1 cellular context compared by ENCODE assay signal in the genomic region with DNA sequence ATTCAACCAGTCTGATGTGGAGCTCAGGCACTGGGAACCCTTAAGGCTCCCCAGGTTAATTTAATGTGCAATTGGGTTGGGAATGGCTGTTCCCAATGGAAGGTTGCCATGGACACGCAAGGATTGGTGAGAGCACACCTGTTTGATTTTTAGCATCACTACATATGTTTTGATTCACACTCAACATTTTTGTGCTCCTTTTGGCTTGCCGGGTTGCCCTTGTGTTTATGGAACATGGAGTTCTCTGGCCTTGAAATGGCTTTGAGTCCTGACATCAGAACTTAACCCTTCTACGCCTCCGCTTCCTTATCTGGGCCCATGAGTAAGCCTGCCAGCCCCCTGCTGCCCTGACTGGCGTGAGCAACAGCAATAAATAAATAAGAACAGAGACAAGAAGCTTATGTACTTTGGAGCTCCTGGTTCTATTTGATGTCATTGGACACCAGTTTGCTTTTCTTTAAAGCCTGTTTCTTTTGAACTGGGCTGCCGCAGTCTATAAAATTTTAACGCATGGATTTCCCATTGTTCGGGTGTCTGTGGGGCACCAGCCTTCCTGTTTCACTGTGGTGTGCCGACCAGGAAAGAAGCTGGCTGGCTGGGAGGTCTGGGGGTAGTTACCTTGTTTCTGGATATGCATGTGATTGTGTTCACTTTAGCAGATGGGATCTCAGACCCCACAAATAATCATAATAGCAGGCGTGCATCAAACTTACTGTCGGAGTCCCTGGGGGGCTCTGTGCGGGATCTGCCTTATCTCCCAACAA.
TF ChIP-seq lines count a peak whose summit lies in the region.

No MANE protein-coding gene starts in this region.

TF ChIP-seq in GM23338, 12 proteins besides CTCF, POLR2A, EP300 and RAD21 (continued from another document):
- TF ChIP-seq, protein P1, sequence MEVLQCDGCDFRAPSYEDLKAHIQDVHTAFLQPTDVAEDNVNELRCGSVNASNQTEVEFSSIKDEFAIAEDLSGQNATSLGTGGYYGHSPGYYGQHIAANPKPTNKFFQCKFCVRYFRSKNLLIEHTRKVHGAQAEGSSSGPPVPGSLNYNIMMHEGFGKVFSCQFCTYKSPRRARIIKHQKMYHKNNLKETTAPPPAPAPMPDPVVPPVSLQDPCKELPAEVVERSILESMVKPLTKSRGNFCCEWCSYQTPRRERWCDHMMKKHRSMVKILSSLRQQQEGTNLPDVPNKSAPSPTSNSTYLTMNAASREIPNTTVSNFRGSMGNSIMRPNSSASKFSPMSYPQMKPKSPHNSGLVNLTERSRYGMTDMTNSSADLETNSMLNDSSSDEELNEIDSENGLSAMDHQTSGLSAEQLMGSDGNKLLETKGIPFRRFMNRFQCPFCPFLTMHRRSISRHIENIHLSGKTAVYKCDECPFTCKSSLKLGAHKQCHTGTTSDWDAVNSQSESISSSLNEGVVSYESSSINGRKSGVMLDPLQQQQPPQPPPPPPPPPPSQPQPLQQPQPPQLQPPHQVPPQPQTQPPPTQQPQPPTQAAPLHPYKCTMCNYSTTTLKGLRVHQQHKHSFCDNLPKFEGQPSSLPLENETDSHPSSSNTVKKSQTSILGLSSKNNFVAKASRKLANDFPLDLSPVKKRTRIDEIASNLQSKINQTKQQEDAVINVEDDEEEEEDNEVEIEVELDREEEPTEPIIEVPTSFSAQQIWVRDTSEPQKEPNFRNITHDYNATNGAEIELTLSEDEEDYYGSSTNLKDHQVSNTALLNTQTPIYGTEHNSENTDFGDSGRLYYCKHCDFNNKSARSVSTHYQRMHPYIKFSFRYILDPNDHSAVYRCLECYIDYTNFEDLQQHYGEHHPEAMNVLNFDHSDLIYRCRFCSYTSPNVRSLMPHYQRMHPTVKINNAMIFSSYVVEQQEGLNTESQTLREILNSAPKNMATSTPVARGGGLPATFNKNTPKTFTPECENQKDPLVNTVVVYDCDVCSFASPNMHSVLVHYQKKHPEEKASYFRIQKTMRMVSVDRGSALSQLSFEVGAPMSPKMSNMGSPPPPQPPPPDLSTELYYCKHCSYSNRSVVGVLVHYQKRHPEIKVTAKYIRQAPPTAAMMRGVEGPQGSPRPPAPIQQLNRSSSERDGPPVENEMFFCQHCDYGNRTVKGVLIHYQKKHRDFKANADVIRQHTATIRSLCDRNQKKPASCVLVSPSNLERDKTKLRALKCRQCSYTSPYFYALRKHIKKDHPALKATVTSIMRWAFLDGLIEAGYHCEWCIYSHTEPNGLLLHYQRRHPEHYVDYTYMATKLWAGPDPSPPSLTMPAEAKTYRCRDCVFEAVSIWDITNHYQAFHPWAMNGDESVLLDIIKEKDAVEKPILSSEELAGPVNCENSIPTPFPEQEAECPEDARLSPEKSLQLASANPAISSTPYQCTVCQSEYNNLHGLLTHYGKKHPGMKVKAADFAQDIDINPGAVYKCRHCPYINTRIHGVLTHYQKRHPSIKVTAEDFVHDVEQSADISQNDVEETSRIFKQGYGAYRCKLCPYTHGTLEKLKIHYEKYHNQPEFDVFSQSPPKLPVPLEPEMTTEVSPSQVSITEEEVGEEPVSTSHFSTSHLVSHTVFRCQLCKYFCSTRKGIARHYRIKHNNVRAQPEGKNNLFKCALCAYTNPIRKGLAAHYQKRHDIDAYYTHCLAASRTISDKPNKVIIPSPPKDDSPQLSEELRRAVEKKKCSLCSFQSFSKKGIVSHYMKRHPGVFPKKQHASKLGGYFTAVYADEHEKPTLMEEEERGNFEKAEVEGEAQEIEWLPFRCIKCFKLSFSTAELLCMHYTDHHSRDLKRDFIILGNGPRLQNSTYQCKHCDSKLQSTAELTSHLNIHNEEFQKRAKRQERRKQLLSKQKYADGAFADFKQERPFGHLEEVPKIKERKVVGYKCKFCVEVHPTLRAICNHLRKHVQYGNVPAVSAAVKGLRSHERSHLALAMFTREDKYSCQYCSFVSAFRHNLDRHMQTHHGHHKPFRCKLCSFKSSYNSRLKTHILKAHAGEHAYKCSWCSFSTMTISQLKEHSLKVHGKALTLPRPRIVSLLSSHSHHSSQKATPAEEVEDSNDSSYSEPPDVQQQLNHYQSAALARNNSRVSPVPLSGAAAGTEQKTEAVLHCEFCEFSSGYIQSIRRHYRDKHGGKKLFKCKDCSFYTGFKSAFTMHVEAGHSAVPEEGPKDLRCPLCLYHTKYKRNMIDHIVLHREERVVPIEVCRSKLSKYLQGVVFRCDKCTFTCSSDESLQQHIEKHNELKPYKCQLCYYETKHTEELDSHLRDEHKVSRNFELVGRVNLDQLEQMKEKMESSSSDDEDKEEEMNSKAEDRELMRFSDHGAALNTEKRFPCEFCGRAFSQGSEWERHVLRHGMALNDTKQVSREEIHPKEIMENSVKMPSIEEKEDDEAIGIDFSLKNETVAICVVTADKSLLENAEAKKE (CRISPR knock-in tag; IDR thresholded peaks at IDR 0.05): no peak
- TF ChIP-seq NANOG (IDR thresholded peaks at IDR 0.05; ENCODE audit: borderline replicate concordance): no peak
